20 cellular contexts compared by ENCODE assay signal in genomic region chr2:7516447-7517121, GRCh38.
DNase-seq lines count a peak whose midpoint lies in the region; ATAC-seq and TF ChIP-seq lines count a peak whose summit lies in the region.
"Had no signal": no experiment of that assay in that cellular context is flagged by ENCODE, and none has a peak within 500 bp of the region (broad histone marks: within the 10 kb centered on the region; RNA-seq: fewer than 3 reads in every experiment).

No MANE protein-coding gene starts in this region.

- peak overlapping the region; percentile 92 for H3K27ac Mint-ChIP-seq in activated T-cell treated with anti-CD3 and anti-CD28 coated beads, Interleukin-2, amount 50 U/mL, for 24 hours
- peak overlapping the region; percentile 9 to 96 (median 90) for H3K27ac Mint-ChIP-seq in CD8-positive, alpha-beta memory T cell
- peak overlapping the region; percentile 97 for H3K27ac Mint-ChIP-seq in activated CD8-positive, alpha-beta T cell treated with anti-CD3 and anti-CD28 coated beads, Interleukin-2, amount 10 ng/mL, durations not matched to agents 7 days and 5 days
- H3K27ac Mint-ChIP-seq: HFFc6 had no signal

- TF ChIP-seq CTCF in neural cell (IDR thresholded peaks at IDR 0.05; ENCODE audit: poor library complexity, severe bottlenecking): no peak

- no peak overlapping the region for H3K4me3 Mint-ChIP-seq in activated T-cell treated with anti-CD3 and anti-CD28 coated beads, Interleukin-2, amount 50 U/mL, for 24 hours
- peak overlapping the region; percentile 24 to 89 (median 81) for H3K4me3 Mint-ChIP-seq in CD8-positive, alpha-beta memory T cell
- H3K4me3 Mint-ChIP-seq in activated CD8-positive, alpha-beta T cell treated with anti-CD3 and anti-CD28 coated beads, Interleukin-2, amount 10 ng/mL, durations not matched to agents 7 days and 5 days: peak overlapping the region; percentile 63
- H3K4me3 Mint-ChIP-seq: HFFc6 had no signal

- no peak for TF ChIP-seq RAD21 in neural cell (conservative IDR thresholded peaks at IDR 0.05)

- no peaks in the 10 kb centered on the region for H3K36me3 Mint-ChIP-seq in activated T-cell treated with anti-CD3 and anti-CD28 coated beads, Interleukin-2, amount 50 U/mL, for 24 hours (ENCODE audit: low read depth)
- peaks cover 0 to 3% (median 0%) of the 10 kb centered on the region in 3 donors for H3K36me3 Mint-ChIP-seq in CD8-positive, alpha-beta memory T cell
- H3K36me3 Mint-ChIP-seq in activated CD8-positive, alpha-beta T cell treated with anti-CD3 and anti-CD28 coated beads, Interleukin-2, amount 10 ng/mL, durations not matched to agents 7 days and 5 days (ENCODE audit: low read depth): peaks cover 51% of the 10 kb centered on the region

- H3K4me2 ChIP-seq in neural cell (ENCODE audit: low read length): no peak overlapping the region

- H3K79me2 ChIP-seq in neural cell (replicated peaks; ENCODE audit: insufficient read depth, low read length): no peaks in the 10 kb centered on the region

- no peaks in the 10 kb centered on the region for H4K20me1 ChIP-seq in neural cell (ENCODE audit: insufficient read depth)

- POLR2A ChIA-PET in CD8-positive, alpha-beta memory T cell (lab: Charles Lee): interaction anchor here (0.5 to 1.1 kb wide), 2 partner anchors 10 to 29 kb away, joined by 4 to 5 read pairs; no protein-coding TSS in a partner anchor
- POLR2A ChIA-PET in activated CD8-positive, alpha-beta T cell treated with anti-CD3 and anti-CD28 coated beads, Interleukin-2, amount 10 ng/mL, durations not matched to agents 7 days and 5 days (lab: Charles Lee): interaction anchor here (1.3 kb wide), 1 partner anchor 65 kb away, joined by 6 read pairs; no protein-coding TSS in a partner anchor

- no peaks in the 10 kb centered on the region for H3K36me3 ChIP-seq in CD8-positive, alpha-beta memory T cell (ENCODE audit: insufficient read depth, low read length)
- no peaks in the 10 kb centered on the region for H3K36me3 ChIP-seq in neural cell (ENCODE audit: insufficient read depth, low read length)
- H3K36me3 ChIP-seq: right atrium auricular region, stomach, upper lobe of left lung had no signal

- no peak overlapping the region for H2AFZ ChIP-seq in neural cell (ENCODE audit: low read depth, low read length)

- H3F3A ChIP-seq in neural cell (ENCODE audit: insufficient read depth, low read length, poor library complexity, severe bottlenecking): no peaks in the 10 kb centered on the region

- no peak overlapping the region for H3K9ac ChIP-seq in neural cell (ENCODE audit: low read length)

- no peak for TF ChIP-seq EP300 in neural cell (conservative IDR thresholded peaks at IDR 0.05; ENCODE audit: poor library complexity, severe bottlenecking)

- H3K27me3 ChIP-seq in CD8-positive, alpha-beta memory T cell (ENCODE audit: insufficient read depth, low read length, poor library complexity, severe bottlenecking): no peaks in the 10 kb centered on the region
- no peaks in the 10 kb centered on the region for H3K27me3 ChIP-seq in neural cell (ENCODE audit: insufficient read depth, low read depth, low read length)
- H3K27me3 ChIP-seq: right atrium auricular region, stomach, upper lobe of left lung had no signal

- peak overlapping the region; percentile 6 for H3K4me3 ChIP-seq in CD8-positive, alpha-beta memory T cell (ENCODE audit: low read length)
- no peak overlapping the region for H3K4me3 ChIP-seq in neural cell (ENCODE audit: low read length)
- H3K4me3 ChIP-seq: GM12878, right atrium auricular region, stomach, upper lobe of left lung had no signal

- H3K27me3 Mint-ChIP-seq in activated T-cell treated with anti-CD3 and anti-CD28 coated beads, Interleukin-2, amount 50 U/mL, for 24 hours: no peaks in the 10 kb centered on the region
- peaks cover 0 to 2% of the 10 kb centered on the region in 2 donors for H3K27me3 Mint-ChIP-seq in CD8-positive, alpha-beta memory T cell
- H3K27me3 Mint-ChIP-seq in activated CD8-positive, alpha-beta T cell treated with anti-CD3 and anti-CD28 coated beads, Interleukin-2, amount 10 ng/mL, durations not matched to agents 7 days and 5 days (ENCODE audit: low read depth): no peaks in the 10 kb centered on the region

- H3K9me3 Mint-ChIP-seq in activated T-cell treated with anti-CD3 and anti-CD28 coated beads, Interleukin-2, amount 50 U/mL, for 24 hours: no peaks in the 10 kb centered on the region
- H3K9me3 Mint-ChIP-seq in CD8-positive, alpha-beta memory T cell: no peaks in the 10 kb centered on the region
- peaks cover 27% of the 10 kb centered on the region for H3K9me3 Mint-ChIP-seq in activated CD8-positive, alpha-beta T cell treated with anti-CD3 and anti-CD28 coated beads, Interleukin-2, amount 10 ng/mL, durations not matched to agents 7 days and 5 days (ENCODE audit: insufficient read depth)

- no peak for DNase-seq in activated T-cell treated with anti-CD3 and anti-CD28 coated beads, Interleukin-2, amount 50 U/mL, for 24 hours
- DNase-seq in activated T-cell treated with anti-CD3 and anti-CD28 coated beads for 4 hours (no peak), NCI-H1694 (lab: John Stamatoyannopoulos, UW) (no peak), mucosa of gallbladder (ENCODE audit: low spot score) (no peak)
- no peak for DNase-seq in CD8-positive, alpha-beta memory T cell
- no peak for DNase-seq in activated CD8-positive, alpha-beta T cell treated with anti-CD3 and anti-CD28 coated beads, Interleukin-2, amount 10 ng/mL, durations not matched to agents 7 days and 5 days
- no peak for DNase-seq in stimulated activated CD4-positive, alpha-beta T cell treated with anti-CD3 and anti-CD28 coated beads, Interleukin-4, amount 100 ng/mL, for 1 hour
- DNase-seq: ACHN, amniotic stem cell, Calu3, HFFc6, midbrain, NCI-H1930, NCI-H345, stomach, upper lobe of left lung had no signal

- no peaks in the 10 kb centered on the region for H3K9me2 ChIP-seq in neural cell (ENCODE audit: insufficient read depth, low read length)

- ATAC-seq in activated CD8-positive, alpha-beta T cell treated with anti-CD3 and anti-CD28 coated beads, Interleukin-2, amount 10 ng/mL, durations not matched to agents 7 days and 5 days: no peak
- ATAC-seq: esophagus mucosa had no signal

- peaks cover 58% of the 10 kb centered on the region for H3K4me1 Mint-ChIP-seq in activated T-cell treated with anti-CD3 and anti-CD28 coated beads, Interleukin-2, amount 50 U/mL, for 24 hours (ENCODE audit: low read depth)
- H3K4me1 Mint-ChIP-seq in CD8-positive, alpha-beta memory T cell: peaks cover 27 to 49% (median 38%) of the 10 kb centered on the region in 3 donors
- peaks cover 55% of the 10 kb centered on the region for H3K4me1 Mint-ChIP-seq in activated CD8-positive, alpha-beta T cell treated with anti-CD3 and anti-CD28 coated beads, Interleukin-2, amount 10 ng/mL, durations not matched to agents 7 days and 5 days (ENCODE audit: low read depth)

- H3K9me3 ChIP-seq in CD8-positive, alpha-beta memory T cell (ENCODE audit: low read length): no peaks in the 10 kb centered on the region
- no peaks in the 10 kb centered on the region for H3K9me3 ChIP-seq in neural cell (ENCODE audit: low read length)
- H3K9me3 ChIP-seq: right atrium auricular region, stomach, upper lobe of left lung had no signal

- CTCF ChIA-PET in CD8-positive, alpha-beta memory T cell (lab: Charles Lee): no interaction called here
- CTCF ChIA-PET in activated CD8-positive, alpha-beta T cell treated with anti-CD3 and anti-CD28 coated beads, Interleukin-2, amount 10 ng/mL, durations not matched to agents 7 days and 5 days (lab: Charles Lee): interaction anchor here (1.1 to 1.8 kb wide), 3 partner anchors 74 to 156 kb away, joined by 3 to 8 read pairs (median 3); no protein-coding TSS in a partner anchor

- H3K27ac ChIP-seq in CD8-positive, alpha-beta memory T cell (ENCODE audit: low read depth, low read length): no peak overlapping the region
- H3K27ac ChIP-seq in neural cell (ENCODE audit: low read length): peak overlapping the region; percentile 44
- H3K27ac ChIP-seq: right atrium auricular region, stomach, upper lobe of left lung had no signal

- H3K4me1 ChIP-seq in CD8-positive, alpha-beta memory T cell (ENCODE audit: insufficient read depth, low read length): peaks cover 15% of the 10 kb centered on the region
- H3K4me1 ChIP-seq: right atrium auricular region, stomach, upper lobe of left lung had no signal

TF ChIP-seq in neural cell, 6 proteins besides CTCF, POLR2A, EP300 and RAD21:
- TF ChIP-seq SMC3 (conservative IDR thresholded peaks at IDR 0.05; ENCODE audit: poor library complexity) (no peak), TAF1 (IDR thresholded peaks at IDR 0.05; ENCODE audit: low read depth) (no peak), REST (IDR thresholded peaks at IDR 0.05; ENCODE audit: borderline replicate concordance) (no peak), MXI1 (conservative IDR thresholded peaks at IDR 0.05; ENCODE audit: poor library complexity, severe bottlenecking) (no peak), POLR2AphosphoS5 (IDR thresholded peaks at IDR 0.05) (no peak), EZH2 (IDR thresholded peaks at IDR 0.05; ENCODE audit: borderline replicate concordance, insufficient read depth, low read length, poor library complexity, severe bottlenecking) (no peak)
